ENCODE assay signal across 9 cellular contexts in genomic region chr18:63316612-63317555, GRCh38. TPM values are rescaled to one million over a fixed set of nuclear protein-coding genes. Genes with fewer than 3 reads are reported as not detected.
DNase-seq lines count a peak whose midpoint lies in the region; ATAC-seq and TF ChIP-seq lines count a peak whose summit lies in the region.
"Had no signal": no experiment of that assay in that cellular context is flagged by ENCODE, and none has a peak within 500 bp of the region (broad histone marks: within the 10 kb centered on the region; RNA-seq: fewer than 3 reads in every experiment).

No MANE protein-coding gene starts in this region.

- H3K4me3 Mint-ChIP-seq in activated CD4-positive, alpha-beta T cell treated with anti-CD3 and anti-CD28 coated beads, Interleukin-2, amount 10 ng/mL, durations not matched to agents 24 days and 14 days, result peak overlapping the region; percentile 99

- no peak for ATAC-seq in HG03097 (IDR thresholded peaks at IDR 0.05; ENCODE audit: low FRiP score, unreplicated experiment)
- no peak for ATAC-seq in HG03025 (IDR thresholded peaks at IDR 0.05; ENCODE audit: low FRiP score, unreplicated experiment)
- no peak for ATAC-seq in GM19328 (IDR thresholded peaks at IDR 0.05; ENCODE audit: unreplicated experiment)

- DNase-seq in activated CD4-positive, alpha-beta T cell treated with anti-CD3 and anti-CD28 coated beads, Interleukin-2, amount 10 ng/mL, durations not matched to agents 24 days and 14 days, result no peak
- DNase-seq in activated CD4-positive, alpha-beta T cell treated with anti-CD3 and anti-CD28 coated beads, Interleukin-2, amount 50 U/mL, for 4 hours, result no peak
- peak; percentile 13 for DNase-seq in NCI-H1105 (lab: John Stamatoyannopoulos, UW)
- DNase-seq in epithelial cell of proximal tubule (ENCODE audit: low read depth), result no peak
- DNase-seq in substantia nigra (lab: John Stamatoyannopoulos, UW), result no peak
- DNase-seq: mesendoderm had no signal

- TF ChIP-seq CTCF in epithelial cell of proximal tubule (conservative IDR thresholded peaks at IDR 0.05; ENCODE audit: low read depth, low read length), result no peak

- peaks cover 53% of the 10 kb centered on the region for H3K36me3 Mint-ChIP-seq in activated CD4-positive, alpha-beta T cell treated with anti-CD3 and anti-CD28 coated beads, Interleukin-2, amount 10 ng/mL, durations not matched to agents 24 days and 14 days (ENCODE audit: low read depth)

- H3K27ac Mint-ChIP-seq in activated CD4-positive, alpha-beta T cell treated with anti-CD3 and anti-CD28 coated beads, Interleukin-2, amount 10 ng/mL, durations not matched to agents 24 days and 14 days, result peak overlapping the region; percentile 84

- H3K9me3 Mint-ChIP-seq in activated CD4-positive, alpha-beta T cell treated with anti-CD3 and anti-CD28 coated beads, Interleukin-2, amount 10 ng/mL, durations not matched to agents 24 days and 14 days, result no peaks in the 10 kb centered on the region

- H3K4me1 Mint-ChIP-seq in activated CD4-positive, alpha-beta T cell treated with anti-CD3 and anti-CD28 coated beads, Interleukin-2, amount 10 ng/mL, durations not matched to agents 24 days and 14 days, result peaks cover 38% of the 10 kb centered on the region

- no peaks in the 10 kb centered on the region for H3K27me3 Mint-ChIP-seq in activated CD4-positive, alpha-beta T cell treated with anti-CD3 and anti-CD28 coated beads, Interleukin-2, amount 10 ng/mL, durations not matched to agents 24 days and 14 days

- H3K4me3 ChIP-seq in epithelial cell of proximal tubule (ENCODE audit: low read depth, low read length), result peak overlapping the region; percentile 81

- intact Hi-C loops in activated CD4-positive, alpha-beta T cell treated with anti-CD3 and anti-CD28 coated beads, Interleukin-2, amount 10 ng/mL, durations not matched to agents 24 days and 14 days (cut with micrococcal nuclease), result loop anchor here (1.0 to 5.0 kb wide), 2 partner anchors 14 to 795 kb away; partner anchors contain the start of gene ZCCHC2

- peak overlapping the region; percentile 66 for H3K27ac ChIP-seq in substantia nigra (ENCODE audit: low read depth, low read length, poor library complexity, severe bottlenecking)

RNA-seq across cellular contexts. Expression of gene BCL2, which starts 2.7 kb away (rescaled TPM):
- total RNA-seq in activated CD4-positive, alpha-beta T cell treated with anti-CD3 and anti-CD28 coated beads, Interleukin-2, amount 10 ng/mL, durations not matched to agents 24 days and 14 days, result 80.5 and 81.3 TPM in 2 replicates
- total RNA-seq in epithelial cell of proximal tubule, result 3.0 and 4.7 TPM in 2 replicates

RNA-seq across cellular contexts. Expression of gene KDSR, which starts 50.1 kb away (rescaled TPM):
- total RNA-seq in activated CD4-positive, alpha-beta T cell treated with anti-CD3 and anti-CD28 coated beads, Interleukin-2, amount 10 ng/mL, durations not matched to agents 24 days and 14 days, result 83.9 and 86.9 TPM in 2 replicates
- 25.4 and 38.3 TPM in 2 replicates for total RNA-seq in epithelial cell of proximal tubule

Comparison
In these comparisons a context has a peak if more than half of its experiments do, and no peak if none do; other contexts are left out.
1. RNA of gene BCL2, which starts 2.7 kb away (total RNA-seq): 80.5 to 81.3 TPM in activated CD4-positive, alpha-beta T cell treated with anti-CD3 and anti-CD28 coated beads, Interleukin-2, amount 10 ng/mL, durations not matched to agents 24 days and 14 days; 3.0 to 4.7 TPM in epithelial cell of proximal tubule; every median in the first group is over 10 times any median in the second.